Comparison of ENCODE assay signal across 23 cellular contexts in the genomic region with DNA sequence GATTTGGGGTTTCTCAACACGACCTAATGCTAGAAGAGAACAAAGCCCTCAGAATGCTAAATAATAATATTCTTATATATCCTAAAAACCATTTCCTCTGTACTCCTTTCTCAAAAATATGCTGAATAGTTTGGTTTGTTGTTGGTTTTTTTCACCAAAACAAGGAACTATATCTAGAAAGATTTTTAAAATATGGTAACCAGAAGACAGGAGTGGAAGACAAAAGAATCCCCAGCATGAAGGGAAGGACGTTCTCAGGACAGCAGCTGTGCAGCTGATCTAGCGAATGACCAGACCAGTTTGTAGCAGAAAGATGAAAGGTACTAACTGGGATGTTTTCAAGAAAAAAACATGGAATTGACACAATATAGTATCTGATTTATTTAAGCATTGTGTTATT. TPM values are rescaled to one million over a fixed set of nuclear protein-coding genes. Genes with fewer than 3 reads are reported as not detected.
A peak's percentile ranks its signal among the peaks of the same experiment; 100 is the strongest.
DNase-seq lines count a peak whose midpoint lies in the region; ATAC-seq and TF ChIP-seq lines count a peak whose summit lies in the region.
"Had no signal": no experiment of that assay in that cellular context is flagged by ENCODE, and none has a peak within 500 bp of the region (broad histone marks: within the 10 kb centered on the region; RNA-seq: fewer than 3 reads in every experiment).

No MANE protein-coding gene starts in this region.

- no peak for TF ChIP-seq POLR2A in gastrocnemius medialis (IDR thresholded peaks at IDR 0.05)

- H3K4me3 ChIP-seq in dorsolateral prefrontal cortex = peak overlapping the region in 14 of 59 donors; percentile 2 to 62 (median 16)
- no peak overlapping the region for H3K4me3 ChIP-seq in gastrocnemius medialis
- no peak overlapping the region for H3K4me3 ChIP-seq in CD8-positive, alpha-beta memory T cell (ENCODE audit: low read length)
- H3K4me3 ChIP-seq in coronary artery = no peak overlapping the region
- H3K4me3 ChIP-seq: A549; BLaER1 treated with 17β-estradiol and CSF1 and Interleukin-3, amounts not matched to agents 10 nM and 100 nM; HAP-1 had no signal

- DNase-seq in dorsolateral prefrontal cortex (no peak), midbrain (lab: John Stamatoyannopoulos, UW) (peak; percentile 36), substantia nigra (lab: John Stamatoyannopoulos, UW) (no peak), gastrocnemius medialis (no peak), coronary artery (ENCODE audit: low spot score) (no peak)
- DNase-seq in activated effector memory CD4-positive, alpha-beta T cell treated with anti-CD3 and anti-CD28 coated beads, Interleukin-2, amount 50 U/mL, for 16 hours = no peak
- no peak for DNase-seq in CD8-positive, alpha-beta memory T cell
- DNase-seq: 8988T; ACHN; AML-193; BE2C; Calu3; CD4-positive, alpha-beta T cell; COR-L47; DMS53; DMS79 treated with DMSO at 0.1 percent for 48 hours; GOT3; HFFc6 had no signal

- no peak overlapping the region for H3K27ac Mint-ChIP-seq in CD8-positive, alpha-beta memory T cell
- H3K27ac Mint-ChIP-seq: CD14-positive monocyte; CD4-positive, alpha-beta T cell; HFFc6 had no signal

- H3K4me3 Mint-ChIP-seq in CD8-positive, alpha-beta memory T cell = no peak overlapping the region
- H3K4me3 Mint-ChIP-seq: CD14-positive monocyte; CD4-positive, alpha-beta T cell; HFFc6 had no signal

- intact Hi-C loops in dorsolateral prefrontal cortex (cut with DNase I) = no loop called here
- intact Hi-C loops in gastrocnemius medialis (cut with DNase I; ENCODE audit: low total_unique reads) = no loop called here

- peaks cover 0 to 3% (median 2%) of the 10 kb centered on the region in 3 donors for H3K36me3 Mint-ChIP-seq in CD8-positive, alpha-beta memory T cell
- H3K36me3 Mint-ChIP-seq: CD14-positive monocyte had no signal

- POLR2A ChIA-PET in CD8-positive, alpha-beta memory T cell (lab: Charles Lee) = no interaction called here

- TF ChIP-seq CTCF in dorsolateral prefrontal cortex (IDR thresholded peaks at IDR 0.05 in 54 of 56, conservative IDR thresholded peaks at IDR 0.05 in 2 of 56; ENCODE audit: low read depth in 1 of 56, partially characterized antibody in 56 of 56) (no peak), gastrocnemius medialis (IDR thresholded peaks at IDR 0.05 in 4 of 5, conservative IDR thresholded peaks at IDR 0.05 in 1 of 5) (no peak), coronary artery (IDR thresholded peaks at IDR 0.05) (no peak)

- no peaks in the 10 kb centered on the region for H3K27me3 ChIP-seq in dorsolateral prefrontal cortex
- no peaks in the 10 kb centered on the region for H3K27me3 ChIP-seq in gastrocnemius medialis
- H3K27me3 ChIP-seq in CD8-positive, alpha-beta memory T cell (ENCODE audit: insufficient read depth, low read length, poor library complexity, severe bottlenecking) = no peaks in the 10 kb centered on the region
- H3K27me3 ChIP-seq: BLaER1 treated with 17β-estradiol and CSF1 and Interleukin-3, amounts not matched to agents 10 nM and 100 nM had no signal

- no peak for ATAC-seq in gastrocnemius medialis
- ATAC-seq: A549 had no signal

- no peaks in the 10 kb centered on the region for H3K9me3 ChIP-seq in gastrocnemius medialis
- no peaks in the 10 kb centered on the region for H3K9me3 ChIP-seq in CD8-positive, alpha-beta memory T cell (ENCODE audit: low read length)
- H3K9me3 ChIP-seq: A549; BE2C; BLaER1 treated with 17β-estradiol and CSF1 and Interleukin-3, amounts not matched to agents 10 nM and 100 nM; HAP-1 had no signal

- in situ Hi-C loops in gastrocnemius medialis (cut with MboI; ENCODE audit: low sequenced_read_pairs in 4 of 4) = no loop called here

- H3K27me3 Mint-ChIP-seq in CD8-positive, alpha-beta memory T cell = peaks cover 11 to 20% of the 10 kb centered on the region in 2 donors

- no peaks in the 10 kb centered on the region for H3K36me3 ChIP-seq in gastrocnemius medialis
- H3K36me3 ChIP-seq in CD8-positive, alpha-beta memory T cell (ENCODE audit: insufficient read depth, low read length) = no peaks in the 10 kb centered on the region
- H3K36me3 ChIP-seq: BE2C had no signal

- H3K4me1 Mint-ChIP-seq in CD8-positive, alpha-beta memory T cell = no peaks in the 10 kb centered on the region
- H3K4me1 Mint-ChIP-seq: CD14-positive monocyte had no signal

- H3K27ac ChIP-seq in angular gyrus (ENCODE audit: low read depth, low read length) = peak overlapping the region; percentile 62
- H3K27ac ChIP-seq in dorsolateral prefrontal cortex = peak overlapping the region in 58 of 59 donors; percentile 9 to 100 (median 95)
- peak overlapping the region; percentile 72 for H3K27ac ChIP-seq in substantia nigra (ENCODE audit: low read depth, low read length, poor library complexity, severe bottlenecking)
- no peak overlapping the region for H3K27ac ChIP-seq in gastrocnemius medialis
- no peak overlapping the region for H3K27ac ChIP-seq in CD8-positive, alpha-beta memory T cell (ENCODE audit: low read depth, low read length)
- no peak overlapping the region for H3K27ac ChIP-seq in coronary artery
- H3K27ac ChIP-seq: A549; BLaER1 treated with 17β-estradiol and CSF1 and Interleukin-3, amounts not matched to agents 10 nM and 100 nM had no signal

- H3K4me1 ChIP-seq in gastrocnemius medialis = no peaks in the 10 kb centered on the region
- no peaks in the 10 kb centered on the region for H3K4me1 ChIP-seq in CD8-positive, alpha-beta memory T cell (ENCODE audit: insufficient read depth, low read length)
- H3K4me1 ChIP-seq: A549, BE2C, HAP-1 had no signal

- CTCF ChIA-PET in CD8-positive, alpha-beta memory T cell (lab: Charles Lee) = no interaction called here

- H3K9me3 Mint-ChIP-seq in CD8-positive, alpha-beta memory T cell = no peaks in the 10 kb centered on the region
- H3K9me3 Mint-ChIP-seq: CD4-positive, alpha-beta T cell; HFFc6 had no signal

RNA-seq across cellular contexts. Expression of a gene that starts 19.3 kb away (rescaled TPM):
- total RNA-seq in dorsolateral prefrontal cortex = 100 to 1,000 TPM; 271 to 977 (median 455) TPM
- total RNA-seq in gastrocnemius medialis = 1 to 10 TPM; 5.2 to 7.9 (median 6.6) TPM
- 1 to 10 TPM; 2.4 to 2.7 TPM for total RNA-seq in CD8-positive, alpha-beta memory T cell
- polyA plus RNA-seq in CD8-positive, alpha-beta memory T cell = 14.6 TPM
- total RNA-seq: CD4-positive, alpha-beta T cell had no signal

Comparison
In these comparisons a context has a peak if more than half of its experiments do, and no peak if none do; other contexts are left out.
1. H3K27ac ChIP-seq: peak in angular gyrus (single experiment), dorsolateral prefrontal cortex (58 of 59) and substantia nigra (single experiment); none in gastrocnemius medialis (0 of 4), CD8-positive, alpha-beta memory T cell (single experiment) and coronary artery (0 of 2).
2. RNA of a gene that starts 19.3 kb away (total RNA-seq): 271 to 977 TPM in dorsolateral prefrontal cortex; 5.2 to 7.9 TPM in gastrocnemius medialis and 2.4 to 2.7 TPM in CD8-positive, alpha-beta memory T cell; every median in the first group is over 10 times any median in the second.